Comparison of ENCODE assay signal across 8 cellular contexts in genomic region chr1:143805374-143805773, GRCh38.
DNase-seq lines count a peak whose midpoint lies in the region; ATAC-seq, FAIRE-seq and TF ChIP-seq lines count a peak whose summit lies in the region.
"Not testable (repeated sequence)": the region's sequence is repeated elsewhere in the genome, so short reads cannot be mapped to it uniquely, and the experiment has no call there.

No MANE protein-coding gene starts in this region.

- intact Hi-C loops in PC-3 (cut with micrococcal nuclease); K562 (cut with micrococcal nuclease); right cardiac atrium (cut with DNase I); HepG2 (cut with micrococcal nuclease; ENCODE audit: unreplicated experiment); upper lobe of right lung (cut with DNase I): not testable (repeated sequence)

- not testable (repeated sequence) for H3F3A ChIP-seq in GM23338 (replicated peaks; ENCODE audit: low read depth); PC-3 (ENCODE audit: low read length, unreplicated experiment)

- TF ChIP-seq POLR2A in K562 (conservative IDR thresholded peaks at IDR 0.05); HepG2 (IDR thresholded peaks at IDR 0.05; ENCODE audit: insufficient read depth in 1 of 2, low read depth in 2 of 2, low read length in 2 of 2): not testable (repeated sequence)

- not testable (repeated sequence) for H3K27ac Mint-ChIP-seq in GM23338

- not testable (repeated sequence) for H3K4me1 Mint-ChIP-seq in GM23338

- not testable (repeated sequence) for H3K9me1 ChIP-seq in K562 (ENCODE audit: control insufficient read depth, insufficient read depth, low read length)

- H3K9ac ChIP-seq in PC-3 (ENCODE audit: low read length); K562 (ENCODE audit: insufficient read depth in 1 of 2, low read depth in 2 of 2, low read length in 2 of 2); HepG2 (ENCODE audit: insufficient read depth, low read depth, low read length): not testable (repeated sequence)

- not testable (repeated sequence) for H3K9me2 ChIP-seq in GM23338 (ENCODE audit: insufficient read depth); PC-3 (replicated peaks; ENCODE audit: low read length)

- WGBS in K562 (ENCODE audit: insufficient coverage, low coverage, missing lambda C conversion rate) = no CpG with 5 or more reads among the region's 4 CpGs
- WGBS in right cardiac atrium = no CpG with 5 or more reads among the region's 4 CpGs
- no CpG with 5 or more reads among the region's 4 CpGs for WGBS in HepG2 (ENCODE audit: low lambda C conversion rate)

- peak; percentile 68 for FAIRE-seq in TTC549 (lab: Jason Lieb, UNC)
- not testable (repeated sequence) for FAIRE-seq in K562 (lab: Jason Lieb, UNC)
- peak; percentile 79 for FAIRE-seq in HepG2 (lab: Jason Lieb, UNC)

- H3K27me3 ChIP-seq in GM23338 (ENCODE audit: insufficient read depth); PC-3 (ENCODE audit: low read length); K562 (ENCODE audit: control insufficient read depth in 2 of 2, insufficient read depth in 2 of 2, low read length in 2 of 2); right cardiac atrium (ENCODE audit: control insufficient read depth, insufficient read depth); HepG2 (ENCODE audit: control insufficient read depth in 1 of 2, insufficient read depth in 2 of 2, low read length in 2 of 2); upper lobe of right lung: not testable (repeated sequence)

- not testable (repeated sequence) for H3K9me3 Mint-ChIP-seq in GM23338

- H3K79me2 ChIP-seq in GM23338 (replicated peaks; ENCODE audit: insufficient read depth); PC-3 (ENCODE audit: low read length); K562 (ENCODE audit: control insufficient read depth, insufficient read depth, low read length); HepG2 (ENCODE audit: insufficient read depth, low read length): not testable (repeated sequence)

- H3K27me3 Mint-ChIP-seq in GM23338 (ENCODE audit: insufficient read depth, low read depth, poor library complexity) = not testable (repeated sequence)

- H3K36me3 Mint-ChIP-seq in GM23338 (ENCODE audit: low read depth) = not testable (repeated sequence)

- DNase-seq in GM23338 (ENCODE audit: low spot score); PC-3; K562 (ENCODE audit: extremely low read depth in 1 of 4, low spot score in 3 of 4); right cardiac atrium; HepG2 (ENCODE audit: low spot score); omental fat pad (ENCODE audit: low spot score); upper lobe of right lung: not testable (repeated sequence)

- not testable (repeated sequence) for H3K4me3 Mint-ChIP-seq in GM23338

- H3K4me3 ChIP-seq in GM23338; PC-3 (ENCODE audit: low read length); K562; right cardiac atrium (ENCODE audit: low read length); HepG2 (replicated peaks in 1 of 3; ENCODE audit: insufficient read depth in 1 of 3, low read depth in 2 of 3, low read length in 3 of 3); upper lobe of right lung: not testable (repeated sequence)

- POLR2A ChIA-PET in PC-3 (lab: Charles Lee; ENCODE audit: unreplicated experiment); K562 (lab: Yijun Ruan, JAX); HepG2 (lab: Yijun Ruan, JAX): not testable (repeated sequence)

- CTCF ChIA-PET in PC-3 (lab: Charles Lee); K562 (lab: Yijun Ruan, JAX; ENCODE audit: low intra/inter-chr PET ratio); HepG2 (lab: Yijun Ruan, JAX; ENCODE audit: low intra/inter-chr PET ratio, low total read pairs): not testable (repeated sequence)

- not testable (repeated sequence) for H3K36me3 ChIP-seq in GM23338 (ENCODE audit: insufficient read depth); PC-3 (ENCODE audit: low read depth, low read length); K562 (ENCODE audit: control insufficient read depth, insufficient read depth, low read length); HepG2 (replicated peaks in 1 of 2; ENCODE audit: control insufficient read depth in 1 of 2, insufficient read depth in 2 of 2, low read length in 2 of 2); upper lobe of right lung

- not testable (repeated sequence) for TF ChIP-seq CTCF in GM23338 (conservative IDR thresholded peaks at IDR 0.05; ENCODE audit: low read depth in 2 of 2); PC-3 (conservative IDR thresholded peaks at IDR 0.05; ENCODE audit: low read depth, low read length); K562 (IDR thresholded peaks at IDR 0.05 in 2 of 3, conservative IDR thresholded peaks at IDR 0.05 in 1 of 3; ENCODE audit: insufficient read depth in 2 of 3, low read depth in 1 of 3, low read length in 3 of 3); HepG2 (CRISPR knock-in tag; IDR thresholded peaks at IDR 0.05); omental fat pad (IDR thresholded peaks at IDR 0.05); upper lobe of right lung (IDR thresholded peaks at IDR 0.05)

- H2AFZ ChIP-seq in GM23338; PC-3 (ENCODE audit: low read length); K562 (ENCODE audit: low read depth, low read length); HepG2 (ENCODE audit: low read length): not testable (repeated sequence)

- TF ChIP-seq EP300 in K562 (IDR thresholded peaks at IDR 0.05; ENCODE audit: low read length); HepG2 (IDR thresholded peaks at IDR 0.05; ENCODE audit: low read depth in 2 of 2, low read length in 2 of 2); HepG2 (CRISPR knock-in tag; IDR thresholded peaks at IDR 0.05; ENCODE audit: borderline replicate concordance): not testable (repeated sequence)

- H4K20me1 ChIP-seq in GM23338 (replicated peaks; ENCODE audit: insufficient read depth); PC-3 (ENCODE audit: low read length); K562 (replicated peaks; ENCODE audit: control insufficient read depth, insufficient read depth, low read length); HepG2 (ENCODE audit: insufficient read depth, low read length): not testable (repeated sequence)

- in situ Hi-C loops in K562 (cut with MboI) = loop anchor here (10.0 kb wide), 1 partner anchor 1349 kb away; no protein-coding TSS in a partner anchor
- in situ Hi-C loops in HepG2 (cut with HindIII; ENCODE audit: extremely low pct_ligation_motif_present, low pct_unique_long_range_greater_than_20kb) = not testable (repeated sequence)

- H3K27ac ChIP-seq in GM23338 (ENCODE audit: low read depth); PC-3 (ENCODE audit: low read length); K562 (ENCODE audit: extremely low read depth, low read depth, low read length); right cardiac atrium (ENCODE audit: low read length); HepG2 (ENCODE audit: extremely low read length, insufficient read depth, low read length); upper lobe of right lung: not testable (repeated sequence)

- H3K4me2 ChIP-seq in GM23338; PC-3 (ENCODE audit: low read length); K562 (ENCODE audit: insufficient read depth, low read length); HepG2 (ENCODE audit: low read depth, low read length): not testable (repeated sequence)

- not testable (repeated sequence) for H3K9me3 ChIP-seq in PC-3 (ENCODE audit: low read length); K562 (replicated peaks; ENCODE audit: control insufficient read depth, insufficient read depth, low read depth, low read length); right cardiac atrium (ENCODE audit: control insufficient read depth, low read length); HepG2 (ENCODE audit: low read length); upper lobe of right lung

- not testable (repeated sequence) for H3K4me1 ChIP-seq in GM23338 (ENCODE audit: insufficient read depth); PC-3 (ENCODE audit: insufficient read depth, low read length); K562 (replicated peaks in 1 of 2; ENCODE audit: control insufficient read depth in 2 of 2, insufficient read depth in 2 of 2, low read length in 2 of 2); right cardiac atrium (ENCODE audit: control insufficient read depth, insufficient read depth, low read length); HepG2 (ENCODE audit: insufficient read depth, low read length); upper lobe of right lung

- ATAC-seq in GM23338 (peak; percentile 30), PC-3 (peak; percentile 70), K562 (peak; percentile 18; the same call in 1 of the 3 replicates), right cardiac atrium (peak; percentile 45 to 49), HepG2 (peak; percentile 81), omental fat pad (ENCODE audit: low FRiP score) (peak; percentile 32), upper lobe of right lung (peak; percentile 46)

- BruUV-seq in PC-3 (replicated peaks; lab: Mats Ljungman, UMichigan); K562 (replicated peaks; lab: Mats Ljungman, UMichigan); HepG2 (replicated peaks; lab: Mats Ljungman, UMichigan): not testable (repeated sequence)

- not testable (repeated sequence) for TF ChIP-seq RAD21 in K562 (CRISPR knock-in tag; conservative IDR thresholded peaks at IDR 0.05 in 1 of 2, IDR thresholded peaks at IDR 0.05 in 1 of 2); HepG2 (CRISPR knock-in tag; IDR thresholded peaks at IDR 0.05)

Comparison
In these comparisons a context has a peak if more than half of its experiments do, and no peak if none do; other contexts are left out.
1. ATAC-seq: peak in every context shown above with its lines; median percentile 81 in HepG2; 70 in PC-3; 47 in right cardiac atrium; 46 in upper lobe of right lung; 32 in omental fat pad; 30 in GM23338; 18 in K562.